8 cellular contexts compared by ENCODE assay signal in genomic region chr12:25194722-25195055, GRCh38. TPM values are rescaled to one million over a fixed set of nuclear protein-coding genes. Genes with fewer than 3 reads are reported as not detected.
A peak's percentile ranks its signal among the peaks of the same experiment; 100 is the strongest.
DNase-seq lines count a peak whose midpoint lies in the region; ATAC-seq, FAIRE-seq and TF ChIP-seq lines count a peak whose summit lies in the region.

No MANE protein-coding gene starts in this region.

- no peak for TF ChIP-seq POLR2A in IMR-90 (IDR thresholded peaks at IDR 0.05; ENCODE audit: low read depth, low read length)

- H3K4me2 ChIP-seq in BLaER1 treated with 17β-estradiol and CSF1 and Interleukin-3, amounts not matched to agents 10 nM and 100 nM: peak overlapping the region; percentile 77 to 97 (median 89)
- peak overlapping the region; percentile 88 for H3K4me2 ChIP-seq in IMR-90 (ENCODE audit: low read depth, low read length)

- H3K27me3 ChIP-seq in BLaER1 treated with 17β-estradiol and CSF1 and Interleukin-3, amounts not matched to agents 10 nM and 100 nM: no peaks in the 10 kb centered on the region
- H3K27me3 ChIP-seq in IMR-90 (ENCODE audit: control insufficient read depth, insufficient read depth, low read length) (no peaks in the 10 kb centered on the region), colonic mucosa (no peaks in the 10 kb centered on the region)

- no peak overlapping the region for H4K91ac ChIP-seq in IMR-90 (ENCODE audit: insufficient read depth, low read depth, low read length)

- H3K4me3 ChIP-seq in BLaER1 treated with 17β-estradiol and CSF1 and Interleukin-3, amounts not matched to agents 10 nM and 100 nM: peak overlapping the region; percentile 70 to 80 (median 74)
- H3K4me3 ChIP-seq in IMR-90 (ENCODE audit: insufficient read depth, low read depth, low read length) (peak overlapping the region; percentile 74), colonic mucosa (peak overlapping the region; percentile 68)

- H2BK120ac ChIP-seq in IMR-90 (ENCODE audit: low read depth, low read length): no peak overlapping the region

- H4K8ac ChIP-seq in IMR-90 (ENCODE audit: low read depth in 2 of 2, low read length in 2 of 2): no peak overlapping the region; a peak in 2 of 4 replicates

- no peak overlapping the region for H3K56ac ChIP-seq in IMR-90 (ENCODE audit: extremely low read depth, insufficient read depth, low read length)

- H3K4me1 ChIP-seq in BLaER1 treated with 17β-estradiol and CSF1 and Interleukin-3, amounts not matched to agents 10 nM and 100 nM: peaks cover 21 to 34% (median 31%) of the 10 kb centered on the region in 10 experiments
- H3K4me1 ChIP-seq in IMR-90 (ENCODE audit: control insufficient read depth, insufficient read depth, low read length) (peaks cover 3% of the 10 kb centered on the region; the same call in 1 of the 2 replicates), colonic mucosa (no peaks in the 10 kb centered on the region)

- no peaks in the 10 kb centered on the region for H3K36me3 Mint-ChIP-seq in natural killer cell treated with Interleukin-12 subunit alpha and Interleukin-12 subunit beta and Interleukin-15 and Interleukin-18, amount 100 ng/mL, for 72 hours

- H3K9me3 ChIP-seq in BLaER1 treated with 17β-estradiol and CSF1 and Interleukin-3, amounts not matched to agents 10 nM and 100 nM (replicated peaks in 1 of 11): no peaks in the 10 kb centered on the region
- H3K9me3 ChIP-seq in IMR-90 (ENCODE audit: control insufficient read depth, insufficient read depth, low read length): no peaks in the 10 kb centered on the region
- H3K9me3 ChIP-seq in colonic mucosa: no peaks in the 10 kb centered on the region

- no peak overlapping the region for H2BK5ac ChIP-seq in IMR-90 (ENCODE audit: low read depth, low read length, poor library complexity, severe bottlenecking)

- no TSS peak for BruUV-seq in IMR-90 (replicated peaks; lab: Mats Ljungman, UMichigan)

- intact Hi-C loops in IMR-90 (cut with micrococcal nuclease): no loop called here
- intact Hi-C loops in colonic mucosa (cut with DNase I): no loop called here

- DNase-seq in IMR-90: no peak
- no peak for DNase-seq in colonic mucosa
- no peak for DNase-seq in natural killer cell treated with Interleukin-12 subunit alpha and Interleukin-12 subunit beta and Interleukin-15 and Interleukin-18, amount 100 ng/mL, for 72 hours (ENCODE audit: low spot score)
- DNase-seq in GM13977 (ENCODE audit: low spot score): no peak
- DNase-seq in HTR-8/SVneo (ENCODE audit: insufficient read length, low spot score): no peak

- 0 out of 2 replicates have a peak, but pooled peaks cover 3% of the 10 kb centered on the region for H3K9me1 ChIP-seq in IMR-90 (ENCODE audit: insufficient read depth, low read length)

- peaks cover 17 to 19% of the 10 kb centered on the region in 2 donors for H3K4me1 Mint-ChIP-seq in natural killer cell treated with Interleukin-12 subunit alpha and Interleukin-12 subunit beta and Interleukin-15 and Interleukin-18, amount 100 ng/mL, for 72 hours (ENCODE audit: low read depth in 2 of 2)

- peak overlapping the region; percentile 80 to 93 (median 84) for H3K9ac ChIP-seq in BLaER1 treated with 17β-estradiol and CSF1 and Interleukin-3, amounts not matched to agents 10 nM and 100 nM
- H3K9ac ChIP-seq in IMR-90 (ENCODE audit: low read depth, low read length) (0 out of 2 replicates have a peak overlapping the region, but pooled peaks have one; percentile 12), colonic mucosa (ENCODE audit: low read depth in 2 of 2, low read length in 2 of 2) (peak overlapping the region; percentile 38 to 79)

- H3K27ac ChIP-seq in BLaER1 treated with 17β-estradiol and CSF1 and Interleukin-3, amounts not matched to agents 10 nM and 100 nM: peak overlapping the region in 7 of 11 experiments; percentile 6 to 90 (median 86); a peak in 8 of 22 replicates
- H3K27ac ChIP-seq in IMR-90 (ENCODE audit: insufficient read depth, low read length): no peak overlapping the region
- H3K27ac ChIP-seq in colonic mucosa: peak overlapping the region; percentile 88

- H4K5ac ChIP-seq in IMR-90 (ENCODE audit: low read depth, low read length): no peak overlapping the region

- H2BK15ac ChIP-seq in IMR-90 (ENCODE audit: low read depth, low read length): peak overlapping the region; percentile 42; the same call in 1 of the 3 replicates

- peak overlapping the region; percentile 87 for H2AFZ ChIP-seq in IMR-90 (replicated peaks; ENCODE audit: low read length, poor library complexity)

- ATAC-seq in IMR-90 (ENCODE audit: low read depth): no peak
- no peak for ATAC-seq in natural killer cell treated with Interleukin-12 subunit alpha and Interleukin-12 subunit beta and Interleukin-15 and Interleukin-18, amount 100 ng/mL, for 72 hours
- ATAC-seq in HG03520 (IDR thresholded peaks at IDR 0.05; ENCODE audit: unreplicated experiment): no peak
- no peak for ATAC-seq in HG03521 (IDR thresholded peaks at IDR 0.05; ENCODE audit: unreplicated experiment)

- H3K79me1 ChIP-seq in IMR-90 (ENCODE audit: low read depth in 1 of 2, low read length in 2 of 2): peaks cover 0 to 30% of the 10 kb centered on the region in 2 experiments; a peak in 3 of 4 replicates

- dilution Hi-C loops in IMR-90 (cut with HindIII; ENCODE audit: low sequenced_read_pairs, unreplicated experiment): no loop called here

- in situ Hi-C loops in IMR-90 (cut with MboI; ENCODE audit: low sequenced_read_pairs) (no loop called here), GM13977 (cut with MboI; ENCODE audit: low pct_unique_long_range_greater_than_20kb, low sequenced_read_pairs, unreplicated experiment) (no loop called here)

- TF ChIP-seq CTCF in IMR-90 (conservative IDR thresholded peaks at IDR 0.05; ENCODE audit: low read depth, low read length) (no peak), colonic mucosa (IDR thresholded peaks at IDR 0.05) (no peak), GM13977 (IDR thresholded peaks at IDR 0.05; ENCODE audit: extremely low read depth, insufficient read depth, missing control alignments) (no peak)

- H3K14ac ChIP-seq in IMR-90 (replicated peaks; ENCODE audit: low read depth, low read length): no peak overlapping the region

- no peak overlapping the region for H2AK5ac ChIP-seq in IMR-90 (ENCODE audit: low read depth, low read length)

- no peaks in the 10 kb centered on the region for H3K9me3 Mint-ChIP-seq in natural killer cell treated with Interleukin-12 subunit alpha and Interleukin-12 subunit beta and Interleukin-15 and Interleukin-18, amount 100 ng/mL, for 72 hours

- H2AK9ac ChIP-seq in IMR-90 (replicated peaks; ENCODE audit: low read depth, low read length, poor library complexity): no peak overlapping the region

- H3K4ac ChIP-seq in IMR-90 (ENCODE audit: low read depth, low read length): no peak overlapping the region

- no peak overlapping the region for H3K18ac ChIP-seq in IMR-90 (ENCODE audit: low read depth, low read length)

- FAIRE-seq in HTR-8/SVneo (lab: Jason Lieb, UNC): no peak

- CTCF ChIA-PET in IMR-90 (lab: Yijun Ruan, JAX): no interaction called here

- no peak overlapping the region for H2BK20ac ChIP-seq in IMR-90 (ENCODE audit: low read depth, low read length)

- H3K27me3 Mint-ChIP-seq in natural killer cell treated with Interleukin-12 subunit alpha and Interleukin-12 subunit beta and Interleukin-15 and Interleukin-18, amount 100 ng/mL, for 72 hours: no peaks in the 10 kb centered on the region

- POLR2A ChIA-PET in IMR-90 (lab: Charles Lee; ENCODE audit: unreplicated experiment): no interaction called here

- H3K36me3 ChIP-seq in BLaER1 treated with 17β-estradiol and CSF1 and Interleukin-3, amounts not matched to agents 10 nM and 100 nM: peaks cover 0 to 3% (median 0%) of the 10 kb centered on the region in 11 experiments; a peak in 3 of 22 replicates
- H3K36me3 ChIP-seq in IMR-90 (ENCODE audit: control insufficient read depth, insufficient read depth, low read length): no peaks in the 10 kb centered on the region
- H3K36me3 ChIP-seq in colonic mucosa: no peaks in the 10 kb centered on the region

- TF ChIP-seq RAD21 in IMR-90 (IDR thresholded peaks at IDR 0.05; ENCODE audit: low read length): no peak

- no CpG with 5 or more reads among the region's 11 CpGs for WGBS in IMR-90 (ENCODE audit: extremely low coverage in 2 of 2, insufficient read length in 1 of 2), 2 experiments

- H4K20me1 ChIP-seq in BLaER1 treated with 17β-estradiol and CSF1 and Interleukin-3, amounts not matched to agents 10 nM and 100 nM: peaks cover 0 to 6% (median 0%) of the 10 kb centered on the region in 11 experiments; a peak in 1 of 22 replicates
- no peaks in the 10 kb centered on the region for H4K20me1 ChIP-seq in IMR-90 (ENCODE audit: insufficient read depth, low read length)

- H3K27ac Mint-ChIP-seq in natural killer cell treated with Interleukin-12 subunit alpha and Interleukin-12 subunit beta and Interleukin-15 and Interleukin-18, amount 100 ng/mL, for 72 hours: peak overlapping the region; percentile 96 to 99

- no peak overlapping the region for H3K23ac ChIP-seq in IMR-90 (ENCODE audit: low read depth, low read length)

- H3K4me3 Mint-ChIP-seq in natural killer cell treated with Interleukin-12 subunit alpha and Interleukin-12 subunit beta and Interleukin-15 and Interleukin-18, amount 100 ng/mL, for 72 hours: peak overlapping the region; percentile 99

TF ChIP-seq in IMR-90, 13 proteins besides CTCF, POLR2A, EP300 and RAD21:
- TF ChIP-seq RCOR1 (IDR thresholded peaks at IDR 0.05; ENCODE audit: insufficient replicate concordance, low read length): peak; percentile 26
- no peak for TF ChIP-seq CEBPB (IDR thresholded peaks at IDR 0.05; ENCODE audit: low read depth, low read length)

RNA-seq across cellular contexts. Expression of gene DNAI7, which starts 0.3 kb away (rescaled TPM):
- under 0.01 and 0.28 TPM in 2 replicates for total RNA-seq in IMR-90 (2012; rRNA removed)
- polyA plus RNA-seq in IMR-90 (2012; rRNA removed): 0.06 and 0.07 TPM in 2 replicates
- 0.04 TPM in 1 of 2 replicates, not detected in the other for polyA plus RNA-seq in IMR-90 (2012; cell fraction: cytosol; rRNA removed)
- 0.10 TPM in 1 of 2 replicates, not detected in the other for polyA plus RNA-seq in IMR-90 (2012; cell fraction: nucleus; rRNA removed; ENCODE audit: low replicate concordance)
- total RNA-seq in colonic mucosa: not detected
- under 1 TPM in 1 of 2 donors, not detected in 1; 0.17 TPM for total RNA-seq in natural killer cell treated with Interleukin-12 subunit alpha and Interleukin-12 subunit beta and Interleukin-15 and Interleukin-18, amount 100 ng/mL, for 72 hours

RNA-seq across cellular contexts. Expression of gene ETFRF1, which starts 0.3 kb away (rescaled TPM):
- 8.6 and 17.5 TPM in 2 replicates for total RNA-seq in IMR-90 (2012; rRNA removed)
- polyA plus RNA-seq in IMR-90 (2012; rRNA removed): 9.7 and 14.4 TPM in 2 replicates
- polyA plus RNA-seq in IMR-90 (2012; cell fraction: cytosol; rRNA removed): 1.4 and 2.1 TPM in 2 replicates
- polyA plus RNA-seq in IMR-90 (2012; cell fraction: nucleus; rRNA removed; ENCODE audit: low replicate concordance): 0.73 and 7.0 TPM in 2 replicates
- total RNA-seq in colonic mucosa: 10 to 100 TPM; 10.5 to 13.7 TPM
- total RNA-seq in natural killer cell treated with Interleukin-12 subunit alpha and Interleukin-12 subunit beta and Interleukin-15 and Interleukin-18, amount 100 ng/mL, for 72 hours: 10 to 100 TPM in 1 of 2 donors, 1 to 10 TPM in 1; 6.6 to 10.7 TPM

RNA-seq across cellular contexts. Expression of gene KRAS, which starts 56.0 kb away (rescaled TPM):
- 9.3 and 20.0 TPM in 2 replicates for total RNA-seq in IMR-90 (2012; rRNA removed)
- polyA plus RNA-seq in IMR-90 (2012; rRNA removed): 8.1 and 10.7 TPM in 2 replicates
- 2.6 and 3.5 TPM in 2 replicates for polyA plus RNA-seq in IMR-90 (2012; cell fraction: cytosol; rRNA removed)
- 1.7 and 7.4 TPM in 2 replicates for polyA plus RNA-seq in IMR-90 (2012; cell fraction: nucleus; rRNA removed; ENCODE audit: low replicate concordance)
- total RNA-seq in colonic mucosa: 10 to 100 TPM; 53.8 to 84.4 TPM
- total RNA-seq in natural killer cell treated with Interleukin-12 subunit alpha and Interleukin-12 subunit beta and Interleukin-15 and Interleukin-18, amount 100 ng/mL, for 72 hours: 10 to 100 TPM; 20.5 to 21.5 TPM

Comparison
In these comparisons a context has a peak if more than half of its experiments do, and no peak if none do; other contexts are left out.
1. H3K9ac ChIP-seq: peak in every context shown above with its lines; median percentile 84 in BLaER1 treated with 17β-estradiol and CSF1 and Interleukin-3, amounts not matched to agents 10 nM and 100 nM; 58 in colonic mucosa; 12 in IMR-90.